Comparison of ENCODE assay signal across 31 cellular contexts in genomic region chr4:138445098-138445497, GRCh38.
A peak's percentile ranks its signal among the peaks of the same experiment; 100 is the strongest.
DNase-seq lines count a peak whose midpoint lies in the region; ATAC-seq and TF ChIP-seq lines count a peak whose summit lies in the region.
"Had no signal": no experiment of that assay in that cellular context is flagged by ENCODE, and none has a peak within 500 bp of the region (broad histone marks: within the 10 kb centered on the region; RNA-seq: fewer than 3 reads in every experiment).

No MANE protein-coding gene starts in this region.

- POLR2A ChIA-PET in SK-N-SH (lab: Yijun Ruan, JAX), result no interaction called here

- H3K4me3 ChIP-seq in SK-N-SH (ENCODE audit: low read depth in 2 of 2, low read length in 1 of 2), result no peak overlapping the region
- H3K4me3 ChIP-seq in fibroblast of mammary gland (ENCODE audit: control insufficient read depth, low read depth, low read length), result no peak overlapping the region
- H3K4me3 ChIP-seq in skeletal muscle cell (ENCODE audit: low read depth, low read length), result no peak overlapping the region
- no peak overlapping the region for H3K4me3 ChIP-seq in body of pancreas
- H3K4me3 ChIP-seq in endodermal cell (ENCODE audit: low read length), result no peak overlapping the region
- H3K4me3 ChIP-seq: esophagus squamous epithelium, lung, SJCRH30, thoracic aorta, uterus had no signal

- TF ChIP-seq CTCF in SK-N-SH (IDR thresholded peaks at IDR 0.05) (no peak), fibroblast of mammary gland (conservative IDR thresholded peaks at IDR 0.05; ENCODE audit: control insufficient read depth, insufficient read depth, low read depth, low read length) (no peak), body of pancreas (IDR thresholded peaks at IDR 0.05) (no peak), endodermal cell (conservative IDR thresholded peaks at IDR 0.05) (no peak)

- H3K9ac ChIP-seq in SK-N-SH (no peak overlapping the region), endodermal cell (ENCODE audit: extremely low read depth, low read length, poor library complexity, severe bottlenecking) (no peak overlapping the region)
- H3K9ac ChIP-seq: parathyroid adenoma had no signal

- no peaks in the 10 kb centered on the region; a peak in 1 of 4 replicates for H3K4me1 ChIP-seq in SK-N-SH (ENCODE audit: control insufficient read depth in 1 of 2, insufficient read depth in 2 of 2, low read depth in 1 of 2, low read length in 1 of 2)
- no peaks in the 10 kb centered on the region for H3K4me1 ChIP-seq in body of pancreas
- no peaks in the 10 kb centered on the region for H3K4me1 ChIP-seq in endodermal cell (ENCODE audit: control insufficient read depth, insufficient read depth, low read length)
- H3K4me1 ChIP-seq: esophagus squamous epithelium, parathyroid adenoma had no signal

- H3F3A ChIP-seq in SK-N-SH (replicated peaks; ENCODE audit: insufficient read depth), result peaks cover 7% of the 10 kb centered on the region

- H3K9me3 ChIP-seq in SK-N-SH (no peaks in the 10 kb centered on the region), body of pancreas (no peaks in the 10 kb centered on the region), endodermal cell (ENCODE audit: control insufficient read depth, low read length) (peaks cover 4% of the 10 kb centered on the region)
- H3K9me3 ChIP-seq: esophagus squamous epithelium, thoracic aorta, uterus had no signal

- no peaks in the 10 kb centered on the region for H3K9me2 ChIP-seq in SK-N-SH

- DNase-seq in GM03348 (ENCODE audit: low spot score) (peak; percentile 64), SK-N-SH (no peak), fibroblast of mammary gland (ENCODE audit: low read depth) (peak; percentile 72), skeletal muscle cell (ENCODE audit: low read depth) (peak; percentile 37), NCI-H1417 (lab: John Stamatoyannopoulos, UW) (no peak), body of pancreas (no peak), endodermal cell (no peak)
- DNase-seq in stimulated activated naive CD8-positive, alpha-beta T cell treated with anti-CD3 and anti-CD28 coated beads, Interleukin-15, amount 100 ng/mL, for 72 hours, result no peak
- DNase-seq: activated CD4-positive, CD25-positive, alpha-beta regulatory T cell treated with anti-CD3 and anti-CD28 coated beads, Interleukin-2, amount 50 U/mL, for 72 hours; activated CD8-positive, alpha-beta T cell treated with anti-CD3 and anti-CD28 coated beads for 36 hours; aorta; caudate nucleus; CD4-positive, alpha-beta memory T cell; cortex of kidney; DMS153; esophagus squamous epithelium; H7; head of caudate nucleus; NCI-H1105 treated with DMSO at 0.1 percent for 48 hours; NCI-H2081; NCI-H226; right cardiac atrium; SJCRH30; stimulated activated CD4-positive, alpha-beta T cell treated with anti-CD3 and anti-CD28 coated beads, Interleukin-4, amount 100 ng/mL, for 4 hours; uterus had no signal

- no peak overlapping the region for H3K27ac Mint-ChIP-seq in endodermal cell
- H3K27ac Mint-ChIP-seq in stimulated activated naive CD8-positive, alpha-beta T cell treated with anti-CD3 and anti-CD28 coated beads, Interleukin-15, amount 100 ng/mL, for 72 hours, result no peak overlapping the region
- H3K27ac Mint-ChIP-seq: activated CD8-positive, alpha-beta T cell treated with anti-CD3 and anti-CD28 coated beads for 36 hours; activated naive CD4-positive, alpha-beta T cell treated with anti-CD3 and anti-CD28 coated beads, Interleukin-2, amount 50 U/mL, for 72 hours; CD4-positive, alpha-beta memory T cell; stimulated activated memory B cell treated with anti-CD40 and anti-IgM and Interleukin-4, amounts not matched to agents 10 μg/mL and 1 μg/mL and 100 μg/mL, for 72 hours had no signal

- no peak overlapping the region; the same call in 1 of the 2 replicates for H3K4me2 ChIP-seq in SK-N-SH

- no peaks in the 10 kb centered on the region for H3K79me2 ChIP-seq in SK-N-SH (ENCODE audit: insufficient read depth)
- H3K79me2 ChIP-seq: parathyroid adenoma had no signal

- CTCF ChIA-PET in SK-N-SH (lab: Yijun Ruan, JAX), result no interaction called here

- WGBS in SK-N-SH (ENCODE audit: low lambda C conversion rate), result 34% methylated on average over 3 of the region's 3 CpGs
- WGBS in body of pancreas, 2 donors, result 60 to 84% methylated on average over 3 of the region's 3 CpGs
- WGBS in endodermal cell (ENCODE audit: insufficient coverage in 1 of 2, insufficient read length in 1 of 2), 2 experiments, result 92 to 94% methylated on average over 2 to 3 of the region's 3 CpGs

- H3K36me3 ChIP-seq in SK-N-SH (replicated peaks in 1 of 2; ENCODE audit: control insufficient read depth in 1 of 2, insufficient read depth in 2 of 2, low read length in 1 of 2) (no peaks in the 10 kb centered on the region), body of pancreas (replicated peaks in 1 of 2; ENCODE audit: insufficient read depth in 1 of 2, low read depth in 2 of 2) (no peaks in the 10 kb centered on the region), endodermal cell (ENCODE audit: control insufficient read depth, insufficient read depth, low read length) (no peaks in the 10 kb centered on the region)
- H3K36me3 ChIP-seq: esophagus squamous epithelium, SJCRH30, thoracic aorta, uterus had no signal

- TF ChIP-seq EP300 in SK-N-SH (IDR thresholded peaks at IDR 0.05; ENCODE audit: borderline replicate concordance in 1 of 2, low read depth in 1 of 2, low read length in 1 of 2), result no peak; a peak in 1 of 4 replicates

- H3K27me3 ChIP-seq in SK-N-SH (ENCODE audit: insufficient read depth) (no peaks in the 10 kb centered on the region), body of pancreas (no peaks in the 10 kb centered on the region), endodermal cell (ENCODE audit: control insufficient read depth, insufficient read depth, low read length, poor library complexity, severe bottlenecking) (no peaks in the 10 kb centered on the region)
- H3K27me3 ChIP-seq: esophagus squamous epithelium, SJCRH30, uterus had no signal

- H3K27me3 Mint-ChIP-seq in endodermal cell (ENCODE audit: insufficient read depth), result no peaks in the 10 kb centered on the region
- no peaks in the 10 kb centered on the region for H3K27me3 Mint-ChIP-seq in stimulated activated naive CD8-positive, alpha-beta T cell treated with anti-CD3 and anti-CD28 coated beads, Interleukin-15, amount 100 ng/mL, for 72 hours
- H3K27me3 Mint-ChIP-seq: CD4-positive, alpha-beta memory T cell; stimulated activated memory B cell treated with anti-CD40 and anti-IgM and Interleukin-4, amounts not matched to agents 10 μg/mL and 1 μg/mL and 100 μg/mL, for 72 hours had no signal

- H3K9me3 Mint-ChIP-seq in endodermal cell, result peaks cover 7% of the 10 kb centered on the region
- peaks cover 0 to 5% of the 10 kb centered on the region in 2 donors for H3K9me3 Mint-ChIP-seq in stimulated activated naive CD8-positive, alpha-beta T cell treated with anti-CD3 and anti-CD28 coated beads, Interleukin-15, amount 100 ng/mL, for 72 hours

- no peaks in the 10 kb centered on the region for H3K36me3 Mint-ChIP-seq in endodermal cell (ENCODE audit: low read depth)
- H3K36me3 Mint-ChIP-seq: activated naive CD4-positive, alpha-beta T cell treated with anti-CD3 and anti-CD28 coated beads, Interleukin-2, amount 50 U/mL, for 72 hours; CD4-positive, alpha-beta memory T cell; stimulated activated memory B cell treated with anti-CD40 and anti-IgM and Interleukin-4, amounts not matched to agents 10 μg/mL and 1 μg/mL and 100 μg/mL, for 72 hours had no signal

- no peaks in the 10 kb centered on the region for H4K20me1 ChIP-seq in SK-N-SH (ENCODE audit: insufficient read depth)

- no peaks in the 10 kb centered on the region for H3K4me1 Mint-ChIP-seq in endodermal cell
- H3K4me1 Mint-ChIP-seq in stimulated activated naive CD8-positive, alpha-beta T cell treated with anti-CD3 and anti-CD28 coated beads, Interleukin-15, amount 100 ng/mL, for 72 hours, result no peaks in the 10 kb centered on the region
- H3K4me1 Mint-ChIP-seq: CD4-positive, alpha-beta memory T cell; stimulated activated memory B cell treated with anti-CD40 and anti-IgM and Interleukin-4, amounts not matched to agents 10 μg/mL and 1 μg/mL and 100 μg/mL, for 72 hours had no signal

- no peak for TF ChIP-seq POLR2A in body of pancreas (IDR thresholded peaks at IDR 0.05)

- H3K4me3 Mint-ChIP-seq in endodermal cell, result no peak overlapping the region
- no peak overlapping the region for H3K4me3 Mint-ChIP-seq in stimulated activated naive CD8-positive, alpha-beta T cell treated with anti-CD3 and anti-CD28 coated beads, Interleukin-15, amount 100 ng/mL, for 72 hours
- H3K4me3 Mint-ChIP-seq: activated CD8-positive, alpha-beta T cell treated with anti-CD3 and anti-CD28 coated beads for 36 hours; CD4-positive, alpha-beta memory T cell; neural crest cell; stimulated activated memory B cell treated with anti-CD40 and anti-IgM and Interleukin-4, amounts not matched to agents 10 μg/mL and 1 μg/mL and 100 μg/mL, for 72 hours had no signal

- H3K27ac ChIP-seq in SK-N-SH (ENCODE audit: low read depth in 2 of 2, low read length in 1 of 2) (peak overlapping the region in 1 of 2 experiments; percentile 69; a peak in 3 of 4 replicates), body of pancreas (no peak overlapping the region), endodermal cell (ENCODE audit: low read depth, low read length) (no peak overlapping the region)
- H3K27ac ChIP-seq: esophagus squamous epithelium, parathyroid adenoma, SJCRH30, thoracic aorta had no signal

- TF ChIP-seq RAD21 in SK-N-SH (IDR thresholded peaks at IDR 0.05; ENCODE audit: low read length), result no peak

- H2AFZ ChIP-seq in SK-N-SH (ENCODE audit: low read depth), result peak overlapping the region; percentile 40; the same call in 1 of the 2 replicates
- H2AFZ ChIP-seq: parathyroid adenoma had no signal

- no peak for ATAC-seq in body of pancreas
- no peak for ATAC-seq in stimulated activated naive CD8-positive, alpha-beta T cell treated with anti-CD3 and anti-CD28 coated beads, Interleukin-15, amount 100 ng/mL, for 72 hours
- ATAC-seq: activated CD8-positive, alpha-beta T cell treated with anti-CD3 and anti-CD28 coated beads for 36 hours; activated naive CD4-positive, alpha-beta T cell treated with anti-CD3 and anti-CD28 coated beads, Interleukin-2, amount 50 U/mL, for 72 hours; right cardiac atrium; stimulated activated memory B cell treated with anti-CD40 and anti-IgM and Interleukin-4, amounts not matched to agents 10 μg/mL and 1 μg/mL and 100 μg/mL, for 72 hours had no signal

- intact Hi-C loops in body of pancreas (cut with DNase I), result no loop called here

TF ChIP-seq in SK-N-SH, 30 proteins besides CTCF, POLR2A, EP300 and RAD21 (continues in another document):
- no peak for TF ChIP-seq USF2 (IDR thresholded peaks at IDR 0.05; ENCODE audit: borderline replicate concordance, low read depth, low read length)
- no peak for TF ChIP-seq SMC3 (IDR thresholded peaks at IDR 0.05; ENCODE audit: low read depth, low read length)
- peak; percentile 72 for TF ChIP-seq TCF12 (IDR thresholded peaks at IDR 0.05)
- TF ChIP-seq FOSL2 (IDR thresholded peaks at IDR 0.05; ENCODE audit: borderline replicate concordance, low read depth), result 0 out of 2 replicates have a peak, but pooled peaks have one; percentile 9

Comparison
In these comparisons a context has a peak if more than half of its experiments do, and no peak if none do; other contexts are left out.
1. DNase-seq: peak in GM03348 (single experiment), fibroblast of mammary gland (single experiment) and skeletal muscle cell (single experiment); none in SK-N-SH (single experiment), NCI-H1417 (0 of 3), body of pancreas (0 of 4), endodermal cell (single experiment) and stimulated activated naive CD8-positive, alpha-beta T cell treated with anti-CD3 and anti-CD28 coated beads, Interleukin-15, amount 100 ng/mL, for 72 hours (0 of 2).